Comparison of ENCODE assay signal across 17 cellular contexts in the genomic region with DNA sequence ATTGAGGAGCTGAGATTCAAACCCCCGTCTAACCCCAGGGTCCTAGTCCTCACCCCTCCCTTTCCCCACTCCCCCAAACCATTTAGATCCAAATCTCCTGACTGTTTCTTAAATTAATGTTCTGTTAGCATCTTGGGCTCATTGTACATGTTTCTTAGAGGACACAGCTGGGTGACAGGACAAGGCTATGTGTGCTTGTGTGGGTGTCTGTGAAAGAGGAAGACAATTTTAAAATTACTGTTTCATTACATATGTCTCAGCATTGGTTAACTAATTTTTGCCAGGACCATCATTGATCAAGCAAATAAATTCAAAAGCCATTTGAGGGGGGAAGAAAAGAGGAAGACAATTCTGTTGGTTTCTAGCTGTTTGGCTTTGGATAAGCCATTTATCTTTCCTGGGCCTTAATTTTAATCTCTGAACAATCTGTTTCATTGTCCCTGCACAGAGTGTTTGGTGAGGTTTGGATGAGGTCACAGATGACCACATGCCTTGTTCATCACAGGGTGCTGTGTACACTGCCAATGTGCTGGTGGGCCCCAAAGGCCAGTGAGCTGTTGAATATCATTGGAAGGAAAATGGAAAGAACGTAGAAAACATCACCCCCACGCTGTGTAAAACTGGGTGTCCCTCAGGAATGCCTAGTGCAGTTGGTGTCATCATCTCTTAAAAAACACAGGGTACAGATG.
"Had no signal": no experiment of that assay in that cellular context is flagged by ENCODE, and none has a peak within 500 bp of the region (broad histone marks: within the 10 kb centered on the region; RNA-seq: fewer than 3 reads in every experiment).

No MANE protein-coding gene starts in this region.

- H3K36me3 ChIP-seq: esophagus squamous epithelium, left lung, stomach, thyroid gland had no signal

- H3K4me1 ChIP-seq: esophagus squamous epithelium, left lung, stomach, thyroid gland had no signal

- DNase-seq: activated CD4-positive, alpha-beta T cell treated with anti-CD3 and anti-CD28 coated beads for 1 hour; activated CD4-positive, alpha-beta T cell treated with anti-CD3 and anti-CD28 coated beads, Interleukin-2, amount 50 U/mL, for 48 hours; activated gamma-delta T cell treated with Interleukin-2 at 50 U/mL for 16 hours; activated naive CD8-positive, alpha-beta T cell treated with anti-CD3 and anti-CD28 coated beads for 36 hours; activated T-cell treated with anti-CD3 and anti-CD28 coated beads, Interleukin-2, amount 50 U/mL, for 48 hours; dermis blood vessel endothelial cell; esophagus squamous epithelium; foreskin fibroblast; left lung; mesenchymal stem cell; stimulated activated CD4-positive, alpha-beta T cell treated with anti-CD3 and anti-CD28 coated beads, Interleukin-15, amount 100 ng/mL, for 24 hours; stimulated activated CD4-positive, alpha-beta T cell treated with anti-CD3 and anti-CD28 coated beads, Interleukin-4, amount 100 ng/mL, for 4 hours; stomach; SW 1271; T-helper 9 cell; thyroid gland had no signal

- H3K9me3 ChIP-seq: esophagus squamous epithelium, left lung, stomach, thyroid gland had no signal

- H3K27me3 ChIP-seq: left lung, stomach, thyroid gland had no signal

- FAIRE-seq: endometrium had no signal

- H3K4me3 ChIP-seq: esophagus squamous epithelium, left lung, stomach, thyroid gland had no signal

- H3K27ac ChIP-seq: esophagus squamous epithelium, left lung, stomach, thyroid gland had no signal

- ATAC-seq: left lung had no signal
